9 cellular contexts compared by ENCODE assay signal in the genomic region with DNA sequence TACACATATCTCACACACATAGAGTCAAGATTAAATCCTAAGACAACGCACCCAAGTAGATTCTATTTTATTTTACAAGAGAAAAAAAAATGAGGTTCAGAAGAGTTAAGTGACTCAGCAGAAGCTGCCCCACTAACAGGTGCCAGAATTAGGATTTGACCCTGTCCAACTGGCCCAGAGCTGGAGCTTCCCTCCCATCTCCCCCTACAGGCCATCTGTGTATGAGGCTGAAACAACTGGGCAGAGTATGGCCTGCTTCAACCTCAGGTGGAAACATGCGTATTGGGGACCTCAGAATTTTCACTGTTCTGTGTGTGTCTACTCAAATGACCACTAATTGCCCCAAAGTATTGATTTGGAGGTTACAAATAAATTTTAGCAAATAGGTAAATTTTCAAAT. TPM values are rescaled to one million over a fixed set of nuclear protein-coding genes. Genes with fewer than 3 reads are reported as not detected.
DNase-seq lines count a peak whose midpoint lies in the region; ATAC-seq and TF ChIP-seq lines count a peak whose summit lies in the region.
"Had no signal": no experiment of that assay in that cellular context is flagged by ENCODE, and none has a peak within 500 bp of the region (broad histone marks: within the 10 kb centered on the region; RNA-seq: fewer than 3 reads in every experiment).

No MANE protein-coding gene starts in this region.

- no peak overlapping the region for H3K27ac ChIP-seq in right atrium auricular region

- ATAC-seq in HG02938 (IDR thresholded peaks at IDR 0.05; ENCODE audit: unreplicated experiment): no peak

- TF ChIP-seq CTCF in right atrium auricular region (IDR thresholded peaks at IDR 0.05): peak; percentile 20 to 38

- H3K27me3 ChIP-seq in right atrium auricular region: no peaks in the 10 kb centered on the region

- H3K4me1 ChIP-seq in right atrium auricular region: no peaks in the 10 kb centered on the region

- DNase-seq in AG08396 (ENCODE audit: low spot score) (peak; percentile 36), H4 (ENCODE audit: low spot score) (peak; percentile 34), SW480 (ENCODE audit: low spot score) (peak; percentile 14), right atrium auricular region (ENCODE audit: low spot score) (no peak), NCI-H1105 (lab: John Stamatoyannopoulos, UW) (no peak), dedifferentiated amniotic fluid mesenchymal stem cell (ENCODE audit: extremely low spot score) (no peak), T-helper 1 cell (no peak)
- DNase-seq: NCI-H1417 had no signal

- H3K9me3 ChIP-seq in right atrium auricular region: no peaks in the 10 kb centered on the region

- H3K4me3 ChIP-seq in right atrium auricular region: no peak overlapping the region

- no peaks in the 10 kb centered on the region for H3K36me3 ChIP-seq in right atrium auricular region

RNA-seq across cellular contexts. Expression of gene PSMG1, which starts 29.9 kb away (rescaled TPM):
- total RNA-seq in H4 (2014; rRNA removed; shearing (Covaris generic)): 204 and 213 TPM in 2 replicates
- total RNA-seq in right atrium auricular region: 10 to 100 TPM; 15.5 to 24.4 TPM

Comparison
In these comparisons a context has a peak if more than half of its experiments do, and no peak if none do; other contexts are left out.
1. DNase-seq: peak in AG08396 (single experiment), H4 (single experiment) and SW480 (single experiment); none in right atrium auricular region (single experiment), NCI-H1105 (single experiment), dedifferentiated amniotic fluid mesenchymal stem cell (single experiment) and T-helper 1 cell (0 of 5).